ENCODE assay signal across 14 cellular contexts in genomic region chr9:89501311-89501898, GRCh38. TPM values are rescaled to one million over a fixed set of nuclear protein-coding genes. Genes with fewer than 3 reads are reported as not detected.
DNase-seq lines count a peak whose midpoint lies in the region; ATAC-seq and TF ChIP-seq lines count a peak whose summit lies in the region.
"Had no signal": no experiment of that assay in that cellular context is flagged by ENCODE, and none has a peak within 500 bp of the region (broad histone marks: within the 10 kb centered on the region; RNA-seq: fewer than 3 reads in every experiment).

No MANE protein-coding gene starts in this region.

- DNase-seq in cardiac muscle cell (ENCODE audit: low read depth in 1 of 2, low spot score in 1 of 2) (no peak), heart right ventricle (no peak), G401 (ENCODE audit: low spot score) (no peak), T1000 (lab: John Stamatoyannopoulos, UW) (no peak), uterus (no peak)
- no peak for DNase-seq in activated CD8-positive, alpha-beta T cell treated with anti-CD3 and anti-CD28 coated beads, Interleukin-2, amount 10 ng/mL, durations not matched to agents 7 days and 5 days
- peak in 1 of 9 donors; percentile 22 for DNase-seq in naive thymus-derived CD4-positive, alpha-beta T cell
- DNase-seq: activated CD4-positive, CD25-positive, alpha-beta regulatory T cell treated with anti-CD3 and anti-CD28 coated beads, Interleukin-2, amount 50 U/mL, for 72 hours; HCEC 1CT; NCI-H1694; stimulated activated CD4-positive, alpha-beta T cell treated with anti-CD3 and anti-CD28 coated beads, Interleukin-12 subunit alpha, Interleukin-12 subunit beta, amount 100 ng/mL, for 4 hours had no signal

- WGBS in heart right ventricle, 2 donors = 79% methylated on average over 12 of the region's 12 CpGs

- H3K27me3 ChIP-seq in cardiac muscle cell = no peaks in the 10 kb centered on the region
- no peaks in the 10 kb centered on the region for H3K27me3 ChIP-seq in heart right ventricle
- no peaks in the 10 kb centered on the region for H3K27me3 ChIP-seq in naive thymus-derived CD4-positive, alpha-beta T cell (ENCODE audit: control insufficient read depth in 2 of 2, insufficient read depth in 2 of 2, low read length in 2 of 2)
- no peaks in the 10 kb centered on the region for H3K27me3 ChIP-seq in uterus

- ATAC-seq in heart right ventricle (no peak), GM18861 (IDR thresholded peaks at IDR 0.05; ENCODE audit: unreplicated experiment) (no peak)
- ATAC-seq in activated CD8-positive, alpha-beta T cell treated with anti-CD3 and anti-CD28 coated beads, Interleukin-2, amount 10 ng/mL, durations not matched to agents 7 days and 5 days = peak; percentile 1
- ATAC-seq in naive thymus-derived CD4-positive, alpha-beta T cell = no peak

- H3K9me3 ChIP-seq in cardiac muscle cell (ENCODE audit: low read depth) = no peaks in the 10 kb centered on the region
- no peaks in the 10 kb centered on the region for H3K9me3 ChIP-seq in heart right ventricle
- no peaks in the 10 kb centered on the region for H3K9me3 ChIP-seq in naive thymus-derived CD4-positive, alpha-beta T cell (ENCODE audit: control insufficient read depth in 2 of 3, low read length in 3 of 3)
- H3K9me3 ChIP-seq in uterus = no peaks in the 10 kb centered on the region

- peaks cover 78% of the 10 kb centered on the region for H3K4me1 Mint-ChIP-seq in activated CD8-positive, alpha-beta T cell treated with anti-CD3 and anti-CD28 coated beads, Interleukin-2, amount 10 ng/mL, durations not matched to agents 7 days and 5 days (ENCODE audit: low read depth)
- H3K4me1 Mint-ChIP-seq in naive thymus-derived CD4-positive, alpha-beta T cell = peaks cover 62 to 80% (median 74%) of the 10 kb centered on the region in 7 donors

- CTCF ChIA-PET in activated CD8-positive, alpha-beta T cell treated with anti-CD3 and anti-CD28 coated beads, Interleukin-2, amount 10 ng/mL, durations not matched to agents 7 days and 5 days (lab: Charles Lee) = interaction anchor here (0.8 to 4.6 kb wide), 10 partner anchors 9 to 77 kb away, joined by 3 to 36 read pairs (median 6); no protein-coding TSS in a partner anchor
- CTCF ChIA-PET in naive thymus-derived CD4-positive, alpha-beta T cell (lab: Charles Lee) = interaction anchor here (0.9 to 3.4 kb wide), 3 partner anchors 15 to 47 kb away, joined by 3 to 21 read pairs (median 4); no protein-coding TSS in a partner anchor

- peak overlapping the region; percentile 55 for H3K4me3 Mint-ChIP-seq in activated CD8-positive, alpha-beta T cell treated with anti-CD3 and anti-CD28 coated beads, Interleukin-2, amount 10 ng/mL, durations not matched to agents 7 days and 5 days
- H3K4me3 Mint-ChIP-seq in naive thymus-derived CD4-positive, alpha-beta T cell = peak overlapping the region; percentile 1 to 72 (median 58)
- H3K4me3 Mint-ChIP-seq: dendritic cell treated with granulocyte-macrophage colony-stimulating factor and Interleukin-4, amounts not matched to agents 40 ng/mL and 50 ng/mL, for 4 days had no signal

- TF ChIP-seq CTCF in cardiac muscle cell (IDR thresholded peaks at IDR 0.05; ENCODE audit: low read depth, low read length) (no peak), heart right ventricle (IDR thresholded peaks at IDR 0.05) (no peak), uterus (IDR thresholded peaks at IDR 0.05) (no peak)

- peak overlapping the region; percentile 94 for H3K27ac Mint-ChIP-seq in activated CD8-positive, alpha-beta T cell treated with anti-CD3 and anti-CD28 coated beads, Interleukin-2, amount 10 ng/mL, durations not matched to agents 7 days and 5 days
- peak overlapping the region; percentile 76 to 94 (median 89) for H3K27ac Mint-ChIP-seq in naive thymus-derived CD4-positive, alpha-beta T cell
- H3K27ac Mint-ChIP-seq: dendritic cell treated with granulocyte-macrophage colony-stimulating factor and Interleukin-4, amounts not matched to agents 40 ng/mL and 50 ng/mL, for 4 days had no signal

- in situ Hi-C loops in G401 (cut with HindIII; ENCODE audit: low sequenced_read_pairs) = no loop called here

- H3K27me3 Mint-ChIP-seq in activated CD8-positive, alpha-beta T cell treated with anti-CD3 and anti-CD28 coated beads, Interleukin-2, amount 10 ng/mL, durations not matched to agents 7 days and 5 days (ENCODE audit: low read depth) = no peaks in the 10 kb centered on the region
- H3K27me3 Mint-ChIP-seq in naive thymus-derived CD4-positive, alpha-beta T cell = no peaks in the 10 kb centered on the region

- H3K4me1 ChIP-seq in cardiac muscle cell (ENCODE audit: low read depth) (peaks cover 36% of the 10 kb centered on the region), heart right ventricle (peaks cover 0 to 47% (median 16%) of the 10 kb centered on the region in 9 donors), uterus (no peaks in the 10 kb centered on the region)
- peaks cover 59 to 61% of the 10 kb centered on the region in 2 donors for H3K4me1 ChIP-seq in naive thymus-derived CD4-positive, alpha-beta T cell (ENCODE audit: control insufficient read depth in 2 of 2, insufficient read depth in 2 of 2, low read length in 2 of 2)

- H3K4me3 ChIP-seq in cardiac muscle cell (no peak overlapping the region), heart right ventricle (no peak overlapping the region), uterus (no peak overlapping the region)
- H3K4me3 ChIP-seq in naive thymus-derived CD4-positive, alpha-beta T cell (ENCODE audit: low read length) = peak overlapping the region; percentile 21
- H3K4me3 ChIP-seq: lung had no signal

- intact Hi-C loops in heart right ventricle (cut with DNase I) (no loop called here), uterus (cut with DNase I; ENCODE audit: low total_unique reads) (no loop called here)
- intact Hi-C loops in naive thymus-derived CD4-positive, alpha-beta T cell (cut with micrococcal nuclease) = no loop called here

- no peaks in the 10 kb centered on the region for H3K9me3 Mint-ChIP-seq in activated CD8-positive, alpha-beta T cell treated with anti-CD3 and anti-CD28 coated beads, Interleukin-2, amount 10 ng/mL, durations not matched to agents 7 days and 5 days (ENCODE audit: insufficient read depth)
- H3K9me3 Mint-ChIP-seq in naive thymus-derived CD4-positive, alpha-beta T cell = peaks cover 0 to 2% (median 0%) of the 10 kb centered on the region in 11 donors
- H3K9me3 Mint-ChIP-seq: dendritic cell treated with granulocyte-macrophage colony-stimulating factor and Interleukin-4, amounts not matched to agents 40 ng/mL and 50 ng/mL, for 4 days had no signal

- H3K36me3 Mint-ChIP-seq in activated CD8-positive, alpha-beta T cell treated with anti-CD3 and anti-CD28 coated beads, Interleukin-2, amount 10 ng/mL, durations not matched to agents 7 days and 5 days (ENCODE audit: low read depth) = peaks cover 10% of the 10 kb centered on the region
- peaks cover 0 to 10% (median 6%) of the 10 kb centered on the region in 5 donors for H3K36me3 Mint-ChIP-seq in naive thymus-derived CD4-positive, alpha-beta T cell

- H3K36me3 ChIP-seq in cardiac muscle cell = no peaks in the 10 kb centered on the region
- H3K36me3 ChIP-seq in heart right ventricle = no peaks in the 10 kb centered on the region
- H3K36me3 ChIP-seq in naive thymus-derived CD4-positive, alpha-beta T cell (ENCODE audit: control insufficient read depth in 2 of 3, insufficient read depth in 3 of 3, low read length in 3 of 3) = peaks cover 0 to 6% (median 0%) of the 10 kb centered on the region in 3 experiments
- H3K36me3 ChIP-seq in uterus = no peaks in the 10 kb centered on the region

- peak overlapping the region; percentile 69 for H3K27ac ChIP-seq in cardiac muscle cell
- H3K27ac ChIP-seq in heart right ventricle = peak overlapping the region in 1 of 10 donors; percentile 68
- peak overlapping the region; percentile 65 for H3K27ac ChIP-seq in naive thymus-derived CD4-positive, alpha-beta T cell (ENCODE audit: low read depth, low read length)
- no peak overlapping the region for H3K27ac ChIP-seq in uterus

- POLR2A ChIA-PET in activated CD8-positive, alpha-beta T cell treated with anti-CD3 and anti-CD28 coated beads, Interleukin-2, amount 10 ng/mL, durations not matched to agents 7 days and 5 days (lab: Charles Lee) = interaction anchor here (0.6 to 3.0 kb wide), 11 partner anchors 17 to 47 kb away, joined by 3 to 25 read pairs (median 6); no protein-coding TSS in a partner anchor
- POLR2A ChIA-PET in naive thymus-derived CD4-positive, alpha-beta T cell (lab: Charles Lee) = interaction anchor here (0.7 to 5.8 kb wide), 16 partner anchors 8 to 72 kb away, joined by 3 to 31 read pairs (median 6); no protein-coding TSS in a partner anchor

- TF ChIP-seq POLR2A in uterus (IDR thresholded peaks at IDR 0.05) = no peak

RNA-seq across cellular contexts. Expression of gene SEMA4D, which starts 3.5 kb away (rescaled TPM):
- total RNA-seq in cardiac muscle cell = 14.5 and 34.2 TPM in 2 replicates
- 16.5 and 28.2 TPM in 2 replicates for polyA plus RNA-seq in cardiac muscle cell
- 10 to 100 TPM; 16.2 to 51.0 (median 21.3) TPM for total RNA-seq in heart right ventricle
- polyA plus RNA-seq in heart right ventricle = 1 to 10 TPM; 2.3 to 8.9 TPM
- 100 to 1,000 TPM; 314 to 321 TPM for total RNA-seq in activated CD8-positive, alpha-beta T cell treated with anti-CD3 and anti-CD28 coated beads, Interleukin-2, amount 10 ng/mL, durations not matched to agents 7 days and 5 days
- total RNA-seq in naive thymus-derived CD4-positive, alpha-beta T cell = 100 to 1,000 TPM; 389 to 465 (median 460) TPM
- 100 to 1,000 TPM; 114 to 268 TPM for polyA plus RNA-seq in naive thymus-derived CD4-positive, alpha-beta T cell
- total RNA-seq in G401 (2014; rRNA removed; shearing (Covaris generic)) = 2.2 and 2.3 TPM in 2 replicates
- 10 to 100 TPM in 2 of 4 donors, 1 to 10 TPM in 2; 1.5 to 27.8 (median 11.6) TPM for total RNA-seq in uterus

Comparison
In these comparisons a context has a peak if more than half of its experiments do, and no peak if none do; other contexts are left out.
1. H3K27ac ChIP-seq: peak in cardiac muscle cell (single experiment) and naive thymus-derived CD4-positive, alpha-beta T cell (single experiment); none in uterus (0 of 2).